In genomic region chr3:69181592-69182211, GRCh38 we compare ENCODE assay signal across 1 cellular context.
TF ChIP-seq lines count a peak whose summit lies in the region.

No MANE protein-coding gene starts in this region.

TF ChIP-seq in HepG2, 621 proteins besides CTCF, POLR2A, EP300 and RAD21 (continued from another document):
- TF ChIP-seq BHLHE40 (IDR thresholded peaks at IDR 0.05; ENCODE audit: low read length) (peak; percentile 59), MED1 (CRISPR knock-in tag; IDR thresholded peaks at IDR 0.05) (0 out of 2 replicates have a peak, but pooled peaks have one; percentile 19), RBM39 (IDR thresholded peaks at IDR 0.05; ENCODE audit: low read depth, low read length, poor library complexity, severe bottlenecking) (no peak), SOX5 (CRISPR knock-in tag; IDR thresholded peaks at IDR 0.05; ENCODE audit: borderline replicate concordance) (peak; percentile 92), ZMYM2 (CRISPR knock-in tag; IDR thresholded peaks at IDR 0.05) (0 out of 2 replicates have a peak, but pooled peaks have one; percentile 44), SOX6 (IDR thresholded peaks at IDR 0.05) (peak; percentile 79; the same call in 1 of the 2 replicates), SOX6 (CRISPR knock-in tag; IDR thresholded peaks at IDR 0.05) (peak; percentile 85), EHMT2 (IDR thresholded peaks at IDR 0.05; ENCODE audit: borderline replicate concordance, low read depth, low read length) (peak; percentile 94), GTF2F1 (IDR thresholded peaks at IDR 0.05; ENCODE audit: low read length) (no peak), ZNF740 (CRISPR knock-in tag; IDR thresholded peaks at IDR 0.05) (no peak), TEAD3 (CRISPR knock-in tag; optimal IDR thresholded peaks at IDR 0.05; ENCODE audit: borderline replicate concordance) (peak; percentile 43), NR2F1 (CRISPR knock-in tag; IDR thresholded peaks at IDR 0.05) (peak in 1 of 2 experiments; percentile 74; a peak in 3 of 4 replicates), CEBPB (IDR thresholded peaks at IDR 0.05; ENCODE audit: borderline replicate concordance, low read depth, low read length) (peak; percentile 96), ETV5 (CRISPR knock-in tag; IDR thresholded peaks at IDR 0.05; ENCODE audit: borderline replicate concordance) (no peak; the same call in 1 of the 2 replicates), ARNT (IDR thresholded peaks at IDR 0.05) (no peak), LCORL (IDR thresholded peaks at IDR 0.05) (peak; percentile 41; the same call in 1 of the 2 replicates), LCORL (CRISPR knock-in tag; IDR thresholded peaks at IDR 0.05) (no peak), FOXK1 (CRISPR knock-in tag; IDR thresholded peaks at IDR 0.05; ENCODE audit: borderline replicate concordance, low read depth) (no peak), BRCA1 (CRISPR knock-in tag; IDR thresholded peaks at IDR 0.05) (no peak), JUND (CRISPR knock-in tag; IDR thresholded peaks at IDR 0.05) (0 out of 2 replicates have a peak, but pooled peaks have one; percentile 26), TGIF2 (CRISPR knock-in tag; IDR thresholded peaks at IDR 0.05) (0 out of 2 replicates have a peak, but pooled peaks have one; percentile 33), ZFX (CRISPR knock-in tag; IDR thresholded peaks at IDR 0.05; ENCODE audit: low read depth) (no peak), ATF7 (IDR thresholded peaks at IDR 0.05) (peak; percentile 14; the same call in 1 of the 2 replicates), ATF7 (CRISPR knock-in tag; IDR thresholded peaks at IDR 0.05) (no peak), ASH2L (IDR thresholded peaks at IDR 0.05; ENCODE audit: insufficient read length, low read depth, low read length) (peak; percentile 57), PAWR (CRISPR knock-in tag; IDR thresholded peaks at IDR 0.05; ENCODE audit: borderline replicate concordance) (no peak), ATF3 (CRISPR knock-in tag; IDR thresholded peaks at IDR 0.05) (peak; percentile 78), SOX13 (IDR thresholded peaks at IDR 0.05) (peak; percentile 80), SOX13 (CRISPR knock-in tag; conservative IDR thresholded peaks at IDR 0.05 in 1 of 2, IDR thresholded peaks at IDR 0.05 in 1 of 2) (peak in 1 of 2 experiments; percentile 98; a peak in 2 of 4 replicates), JUN (CRISPR knock-in tag; IDR thresholded peaks at IDR 0.05) (peak; percentile 48; the same call in 1 of the 2 replicates), TFAP4 (IDR thresholded peaks at IDR 0.05; ENCODE audit: borderline replicate concordance, low read depth) (peak; percentile 35; the same call in 1 of the 2 replicates), ZBED4 (CRISPR knock-in tag; IDR thresholded peaks at IDR 0.05; ENCODE audit: borderline replicate concordance) (no peak), ZBTB43 (CRISPR knock-in tag; conservative IDR thresholded peaks at IDR 0.05) (no peak), NR2F6 (IDR thresholded peaks at IDR 0.05) (peak; percentile 84), NR2F6 (CRISPR knock-in tag; IDR thresholded peaks at IDR 0.05) (peak; percentile 76), PRDM10 (CRISPR knock-in tag; IDR thresholded peaks at IDR 0.05; ENCODE audit: low read depth) (peak; percentile 85; the same call in 1 of the 2 replicates), ELF3 (CRISPR knock-in tag; IDR thresholded peaks at IDR 0.05) (peak; percentile 43; the same call in 1 of the 2 replicates), HMGA1 (CRISPR knock-in tag; conservative IDR thresholded peaks at IDR 0.05) (no peak), NCOR1 (IDR thresholded peaks at IDR 0.05; ENCODE audit: borderline replicate concordance, low read length) (peak; percentile 26; the same call in 1 of the 2 replicates), FOSL2 (CRISPR knock-in tag; IDR thresholded peaks at IDR 0.05) (peak; percentile 91), MEIS2 (CRISPR knock-in tag; IDR thresholded peaks at IDR 0.05) (no peak)
